ENCODE assay signal across 15 cellular contexts in the genomic region with DNA sequence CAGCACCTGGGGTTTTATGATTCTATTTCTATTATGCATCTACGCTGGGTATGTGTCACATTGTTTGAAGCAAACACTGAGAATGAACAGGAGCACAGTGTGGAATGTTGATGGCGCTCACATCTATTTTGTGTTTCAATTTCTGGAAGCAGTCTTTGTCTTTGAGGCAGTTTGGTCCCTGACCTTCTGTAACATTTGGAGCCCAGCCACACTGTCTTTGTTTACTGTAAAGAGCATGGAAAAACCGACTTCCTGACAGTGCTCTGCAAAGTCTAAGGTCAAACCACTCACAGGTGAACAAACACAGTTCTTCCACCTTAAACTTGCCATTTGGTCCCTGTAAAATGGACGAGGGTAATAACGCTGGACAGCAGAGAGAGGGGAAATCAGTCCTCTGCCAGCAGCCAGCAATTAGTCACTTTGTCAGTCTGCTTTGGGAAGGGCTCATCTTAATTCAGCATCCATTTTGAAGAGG.
DNase-seq lines count a peak whose midpoint lies in the region; ATAC-seq, FAIRE-seq and TF ChIP-seq lines count a peak whose summit lies in the region.
"Had no signal": no experiment of that assay in that cellular context is flagged by ENCODE, and none has a peak within 500 bp of the region (broad histone marks: within the 10 kb centered on the region; RNA-seq: fewer than 3 reads in every experiment).

No MANE protein-coding gene starts in this region.

- 1% methylated on average over 5 of the region's 5 CpGs for WGBS in K562 (ENCODE audit: insufficient coverage, low coverage, missing lambda C conversion rate)

- intact Hi-C loops in Calu3 (cut with micrococcal nuclease; ENCODE audit: unreplicated experiment), result loop anchor here (10.0 kb wide), 2 partner anchors 547 to 683 kb away; partner anchors contain the start of gene SOX4
- intact Hi-C loops in K562 (cut with micrococcal nuclease), result no loop called here

- BruUV-seq in Calu3 (replicated peaks; lab: Mats Ljungman, UMichigan), result no TSS peak
- no TSS peak for BruUV-seq in K562 (replicated peaks; lab: Mats Ljungman, UMichigan)

- H3K36me3 Mint-ChIP-seq in Calu3 (ENCODE audit: insufficient read depth, unreplicated experiment), result no peaks in the 10 kb centered on the region
- H3K36me3 Mint-ChIP-seq in effector memory CD8-positive, alpha-beta T cell (ENCODE audit: insufficient read depth), result no peaks in the 10 kb centered on the region
- H3K36me3 Mint-ChIP-seq: immature natural killer cell had no signal

- DNase-seq in Calu3 (peak; percentile 29), NCI-H2029 (lab: John Stamatoyannopoulos, UW) (peak; percentile 92), K562 (ENCODE audit: extremely low read depth in 1 of 4, low spot score in 3 of 4) (no peak), lung microvascular endothelial cell (ENCODE audit: low read depth in 2 of 2) (peak; percentile 91 to 99), GF-D8 (lab: John Stamatoyannopoulos, UW) (no peak)
- no peak for DNase-seq in effector memory CD8-positive, alpha-beta T cell
- DNase-seq: BE2C, immature natural killer cell, NCI-H1930 had no signal

- H3K9me3 ChIP-seq in K562 (replicated peaks; ENCODE audit: control insufficient read depth, insufficient read depth, low read depth, low read length), result no peaks in the 10 kb centered on the region
- H3K9me3 ChIP-seq: BE2C, prostate gland had no signal

- no peak overlapping the region for H3K4me3 Mint-ChIP-seq in Calu3 (ENCODE audit: low read depth, unreplicated experiment)
- H3K4me3 Mint-ChIP-seq in effector memory CD8-positive, alpha-beta T cell, result no peak overlapping the region
- H3K4me3 Mint-ChIP-seq: immature natural killer cell had no signal

- H3K4me1 ChIP-seq in K562 (replicated peaks in 1 of 2; ENCODE audit: control insufficient read depth in 2 of 2, insufficient read depth in 2 of 2, low read length in 2 of 2), result no peaks in the 10 kb centered on the region
- H3K4me1 ChIP-seq: prostate gland had no signal

- in situ Hi-C loops in K562 (cut with MboI), result no loop called here

- no peak overlapping the region for H3K9ac ChIP-seq in K562 (ENCODE audit: insufficient read depth in 1 of 2, low read depth in 2 of 2, low read length in 2 of 2)

- H3K27ac ChIP-seq in K562 (ENCODE audit: extremely low read depth, low read depth, low read length), result no peak overlapping the region
- H3K27ac ChIP-seq: epithelial cell of prostate, HL-60, prostate gland had no signal

- H3K9me3 Mint-ChIP-seq in Calu3 (ENCODE audit: low read depth, unreplicated experiment), result no peaks in the 10 kb centered on the region
- peaks cover 1 to 8% of the 10 kb centered on the region in 2 donors for H3K9me3 Mint-ChIP-seq in effector memory CD8-positive, alpha-beta T cell

- ATAC-seq in K562, result no peak
- ATAC-seq in HG02642 (IDR thresholded peaks at IDR 0.05; ENCODE audit: poor library complexity, unreplicated experiment), result no peak
- no peak for ATAC-seq in effector memory CD8-positive, alpha-beta T cell (replicated peaks)
- no peak for ATAC-seq in GM21723 (IDR thresholded peaks at IDR 0.05; ENCODE audit: unreplicated experiment)

- TF ChIP-seq RAD21 in K562 (CRISPR knock-in tag; conservative IDR thresholded peaks at IDR 0.05 in 1 of 2, IDR thresholded peaks at IDR 0.05 in 1 of 2), result no peak

- H3K4me1 Mint-ChIP-seq in Calu3 (ENCODE audit: low read depth, unreplicated experiment), result peaks cover 12% of the 10 kb centered on the region
- no peaks in the 10 kb centered on the region for H3K4me1 Mint-ChIP-seq in effector memory CD8-positive, alpha-beta T cell (ENCODE audit: low read depth in 2 of 2)

- peak; percentile 23 for FAIRE-seq in K562 (lab: Jason Lieb, UNC)
- FAIRE-seq: GM19239 had no signal

- no peak for TF ChIP-seq EP300 in K562 (IDR thresholded peaks at IDR 0.05; ENCODE audit: low read length)

- H3K27me3 ChIP-seq in K562 (ENCODE audit: control insufficient read depth in 2 of 2, insufficient read depth in 2 of 2, low read length in 2 of 2), result peaks cover 6 to 10% of the 10 kb centered on the region in 2 experiments; a peak in 2 of 5 replicates
- H3K27me3 ChIP-seq: BE2C had no signal

- H3K9me1 ChIP-seq in K562 (ENCODE audit: control insufficient read depth, insufficient read depth, low read length), result no peaks in the 10 kb centered on the region

- H4K20me1 ChIP-seq in K562 (replicated peaks; ENCODE audit: control insufficient read depth, insufficient read depth, low read length), result no peaks in the 10 kb centered on the region

- TF ChIP-seq CTCF in Calu3 (IDR thresholded peaks at IDR 0.05; ENCODE audit: unreplicated experiment), result no peak
- no peak for TF ChIP-seq CTCF in K562 (IDR thresholded peaks at IDR 0.05 in 2 of 3, conservative IDR thresholded peaks at IDR 0.05 in 1 of 3; ENCODE audit: insufficient read depth in 2 of 3, low read depth in 1 of 3, low read length in 3 of 3)

- H3K4me2 ChIP-seq in K562 (ENCODE audit: insufficient read depth, low read length), result no peak overlapping the region

- no peaks in the 10 kb centered on the region for H3K79me2 ChIP-seq in K562 (ENCODE audit: control insufficient read depth, insufficient read depth, low read length)

- H3K27ac Mint-ChIP-seq in Calu3 (ENCODE audit: unreplicated experiment), result no peak overlapping the region
- no peak overlapping the region for H3K27ac Mint-ChIP-seq in effector memory CD8-positive, alpha-beta T cell
- H3K27ac Mint-ChIP-seq: immature natural killer cell had no signal

- H2AFZ ChIP-seq in K562 (ENCODE audit: low read depth, low read length), result no peak overlapping the region

- no peak for TF ChIP-seq POLR2A in K562 (conservative IDR thresholded peaks at IDR 0.05)

- POLR2A ChIA-PET in K562 (lab: Yijun Ruan, JAX), result no interaction called here

- no peaks in the 10 kb centered on the region for H3K36me3 ChIP-seq in K562 (ENCODE audit: control insufficient read depth, insufficient read depth, low read length)
- H3K36me3 ChIP-seq: BE2C, prostate gland had no signal

- no peaks in the 10 kb centered on the region for H3K27me3 Mint-ChIP-seq in Calu3 (ENCODE audit: unreplicated experiment)
- no peaks in the 10 kb centered on the region for H3K27me3 Mint-ChIP-seq in effector memory CD8-positive, alpha-beta T cell

- H3K4me3 ChIP-seq in K562, result no peak overlapping the region
- H3K4me3 ChIP-seq: prostate gland had no signal

- CTCF ChIA-PET in Calu3 (lab: Charles Lee), result no interaction called here
- CTCF ChIA-PET in K562 (lab: Yijun Ruan, JAX; ENCODE audit: low intra/inter-chr PET ratio), result no interaction called here

TF ChIP-seq in K562, 482 proteins besides CTCF, POLR2A, EP300 and RAD21:
- no peak for TF ChIP-seq MTA3 (IDR thresholded peaks at IDR 0.05; ENCODE audit: borderline replicate concordance)
- TF ChIP-seq SRSF7 (optimal IDR thresholded peaks at IDR 0.05; ENCODE audit: low read depth, low read length), result no peak
- TF ChIP-seq, protein P1, sequence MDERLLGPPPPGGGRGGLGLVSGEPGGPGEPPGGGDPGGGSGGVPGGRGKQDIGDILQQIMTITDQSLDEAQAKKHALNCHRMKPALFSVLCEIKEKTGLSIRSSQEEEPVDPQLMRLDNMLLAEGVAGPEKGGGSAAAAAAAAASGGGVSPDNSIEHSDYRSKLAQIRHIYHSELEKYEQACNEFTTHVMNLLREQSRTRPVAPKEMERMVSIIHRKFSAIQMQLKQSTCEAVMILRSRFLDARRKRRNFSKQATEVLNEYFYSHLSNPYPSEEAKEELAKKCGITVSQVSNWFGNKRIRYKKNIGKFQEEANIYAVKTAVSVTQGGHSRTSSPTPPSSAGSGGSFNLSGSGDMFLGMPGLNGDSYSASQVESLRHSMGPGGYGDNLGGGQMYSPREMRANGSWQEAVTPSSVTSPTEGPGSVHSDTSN (CRISPR knock-in tag; IDR thresholded peaks at IDR 0.05; ENCODE audit: low read depth), result no peak
- TF ChIP-seq, protein P1 (tag; conservative IDR thresholded peaks at IDR 0.05; ENCODE audit: low read depth), result peak; percentile 71
- TF ChIP-seq PURB (CRISPR knock-in tag; IDR thresholded peaks at IDR 0.05; ENCODE audit: low read depth), result no peak
- TF ChIP-seq ZNF197 (CRISPR knock-in tag; IDR thresholded peaks at IDR 0.05; ENCODE audit: low read depth), result no peak
- TF ChIP-seq COPS2 (conservative IDR thresholded peaks at IDR 0.05), result no peak
- TF ChIP-seq YY1 (IDR thresholded peaks at IDR 0.05; ENCODE audit: borderline replicate concordance in 1 of 3, control insufficient read depth in 1 of 3, extremely low read depth in 1 of 3, insufficient read depth in 3 of 3, insufficient read length in 1 of 3, insufficient replicate concordance in 2 of 3, low read depth in 1 of 3, low read length in 2 of 3), result no peak
- no peak for TF ChIP-seq TSC22D4 (tag; IDR thresholded peaks at IDR 0.05)

Comparison
In these comparisons a context has a peak if more than half of its experiments do, and no peak if none do; other contexts are left out.
1. DNase-seq: peak in Calu3 (single experiment), NCI-H2029 (single experiment) and lung microvascular endothelial cell (2 of 2); none in K562 (0 of 4), effector memory CD8-positive, alpha-beta T cell (0 of 3) and GF-D8 (single experiment).